In genomic region chr3:30626443-30627181, GRCh38 we compare ENCODE assay signal across 1 cellular context.
TF ChIP-seq lines count a peak whose summit lies in the region.

No MANE protein-coding gene starts in this region.

TF ChIP-seq in HepG2, 621 proteins besides CTCF, POLR2A, EP300 and RAD21 (continued from another document):
- TF ChIP-seq FUBP1 (CRISPR knock-in tag; IDR thresholded peaks at IDR 0.05; ENCODE audit: borderline replicate concordance) = no peak
- TF ChIP-seq RBM22 (optimal IDR thresholded peaks at IDR 0.05; ENCODE audit: low read length) = peak; percentile 91
- no peak for TF ChIP-seq EZH2 (conservative IDR thresholded peaks at IDR 0.05; ENCODE audit: low read depth, low read length)
- TF ChIP-seq ZFP82 (CRISPR knock-in tag; IDR thresholded peaks at IDR 0.05; ENCODE audit: borderline replicate concordance) = no peak
- TF ChIP-seq MXD3 (CRISPR knock-in tag; IDR thresholded peaks at IDR 0.05) = no peak
- TF ChIP-seq SRSF1 (optimal IDR thresholded peaks at IDR 0.05; ENCODE audit: low read depth, low read length) = no peak
- no peak for TF ChIP-seq GATAD1 (CRISPR knock-in tag; IDR thresholded peaks at IDR 0.05)
- TF ChIP-seq FOXP1 (IDR thresholded peaks at IDR 0.05) = no peak
- no peak for TF ChIP-seq FOXP1 (CRISPR knock-in tag; IDR thresholded peaks at IDR 0.05)
- no peak for TF ChIP-seq ZNF263 (CRISPR knock-in tag; IDR thresholded peaks at IDR 0.05)
- no peak for TF ChIP-seq CREB3 (CRISPR knock-in tag; IDR thresholded peaks at IDR 0.05)
- TF ChIP-seq SKI (IDR thresholded peaks at IDR 0.05; ENCODE audit: partially characterized antibody) = no peak
- no peak; the same call in 1 of the 2 replicates for TF ChIP-seq STAT6 (CRISPR knock-in tag; IDR thresholded peaks at IDR 0.05; ENCODE audit: borderline replicate concordance)
- TF ChIP-seq SP2 (CRISPR knock-in tag; IDR thresholded peaks at IDR 0.05) = no peak
- no peak for TF ChIP-seq TFE3 (CRISPR knock-in tag; IDR thresholded peaks at IDR 0.05)
- TF ChIP-seq RBM39 (IDR thresholded peaks at IDR 0.05; ENCODE audit: low read depth, low read length, poor library complexity, severe bottlenecking) = no peak
- TF ChIP-seq ZHX1 (CRISPR knock-in tag; IDR thresholded peaks at IDR 0.05; ENCODE audit: low read depth) = no peak
- TF ChIP-seq TEAD3 (CRISPR knock-in tag; optimal IDR thresholded peaks at IDR 0.05; ENCODE audit: borderline replicate concordance) = no peak
- no peak for TF ChIP-seq ZNF704 (CRISPR knock-in tag; IDR thresholded peaks at IDR 0.05; ENCODE audit: borderline replicate concordance)
- TF ChIP-seq POLR2AphosphoS2 (IDR thresholded peaks at IDR 0.05; ENCODE audit: low read depth, low read length) = peak; percentile 55
- TF ChIP-seq AGO2 (optimal IDR thresholded peaks at IDR 0.05; ENCODE audit: low read depth, low read length) = peak; percentile 38
- no peak for TF ChIP-seq ZNF646 (CRISPR knock-in tag; IDR thresholded peaks at IDR 0.05)
- TF ChIP-seq ZNF468 (CRISPR knock-in tag; IDR thresholded peaks at IDR 0.05) = no peak
- 0 out of 2 replicates have a peak, but pooled peaks have one; percentile 53 for TF ChIP-seq ZC3H4 (CRISPR knock-in tag; IDR thresholded peaks at IDR 0.05; ENCODE audit: borderline replicate concordance)
- TF ChIP-seq SRY (CRISPR knock-in tag; IDR thresholded peaks at IDR 0.05) = peak; percentile 8; the same call in 1 of the 2 replicates
- no peak for TF ChIP-seq CEBPZ (IDR thresholded peaks at IDR 0.05; ENCODE audit: low read length)
TF ChIP-seq in HepG2: peak in this region for 15.
